In the genomic region with DNA sequence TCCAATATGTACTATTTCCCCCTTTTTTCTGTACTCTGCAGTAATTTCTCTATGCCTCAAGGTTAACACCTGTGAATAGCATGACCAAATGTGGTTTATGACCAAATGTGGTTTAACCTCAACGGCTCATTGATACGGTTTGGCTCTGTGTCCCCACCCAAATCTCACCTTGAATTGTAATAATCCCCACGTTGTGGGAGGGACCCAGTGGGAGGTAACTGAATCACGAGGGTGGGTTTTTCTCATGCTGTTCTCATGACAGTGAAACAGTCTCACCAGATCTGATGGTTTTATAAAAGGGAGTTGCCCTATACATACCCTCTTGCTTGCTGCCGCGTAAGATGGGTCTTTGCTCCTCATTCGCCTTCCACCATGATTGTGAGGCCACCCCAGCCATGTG, we compare ENCODE assay signal across 15 cellular contexts. TPM values are rescaled to one million over a fixed set of nuclear protein-coding genes. Genes with fewer than 3 reads are reported as not detected.
DNase-seq lines count a peak whose midpoint lies in the region; ATAC-seq and TF ChIP-seq lines count a peak whose summit lies in the region.
"Had no signal": no experiment of that assay in that cellular context is flagged by ENCODE, and none has a peak within 500 bp of the region (broad histone marks: within the 10 kb centered on the region; RNA-seq: fewer than 3 reads in every experiment).

No MANE protein-coding gene starts in this region.

- no peak overlapping the region for H3K27ac ChIP-seq in CD4-positive, alpha-beta T cell (ENCODE audit: low read depth, low read length)
- H3K27ac ChIP-seq in PC-3 (ENCODE audit: low read length) (peak overlapping the region; percentile 9; the same call in 1 of the 2 replicates), heart left ventricle (no peak overlapping the region)
- H3K27ac ChIP-seq: BLaER1 treated with 17β-estradiol and CSF1 and Interleukin-3, amounts not matched to agents 10 nM and 100 nM; VCaP had no signal

- no peak overlapping the region for H3K4me3 Mint-ChIP-seq in CD4-positive, alpha-beta T cell
- peak overlapping the region in 1 of 2 donors; percentile 10 for H3K4me3 Mint-ChIP-seq in effector memory CD8-positive, alpha-beta T cell

- DNase-seq in CD4-positive, alpha-beta T cell, result no peak
- no peak for DNase-seq in PC-3
- DNase-seq in effector memory CD8-positive, alpha-beta T cell, result peak in 2 of 3 experiments; percentile 19 to 21
- DNase-seq in DMS53 (lab: John Stamatoyannopoulos, UW), result no peak
- no peak for DNase-seq in HCEC 1CT
- DNase-seq in heart left ventricle, result no peak
- DNase-seq: amniotic stem cell, head of caudate nucleus, Karpas-422, trophoblast cell had no signal

- peaks cover 64% of the 10 kb centered on the region for H3K4me1 Mint-ChIP-seq in CD4-positive, alpha-beta T cell (ENCODE audit: low read depth)
- peaks cover 17 to 37% of the 10 kb centered on the region in 2 donors for H3K4me1 Mint-ChIP-seq in effector memory CD8-positive, alpha-beta T cell (ENCODE audit: low read depth in 2 of 2)

- intact Hi-C loops in CD4-positive, alpha-beta T cell (cut with DNase I, micrococcal nuclease), result no loop called here
- intact Hi-C loops in PC-3 (cut with micrococcal nuclease), result loop anchor here (10.0 kb wide), 1 partner anchor 381 kb away; no protein-coding TSS in a partner anchor
- intact Hi-C loops in heart left ventricle (cut with DNase I), result no loop called here

- CTCF ChIA-PET in CD4-positive, alpha-beta T cell (lab: Charles Lee), result interaction anchor here (1.4 kb wide), 1 partner anchor 90 kb away, joined by 3 read pairs; a partner anchor contains a TSS
- CTCF ChIA-PET in PC-3 (lab: Charles Lee), result no interaction called here

- 87 to 88% (median 88%) methylated on average over 7 of the region's 7 CpGs for WGBS in heart left ventricle, 4 donors

- no peaks in the 10 kb centered on the region for H3K27me3 ChIP-seq in CD4-positive, alpha-beta T cell (ENCODE audit: control insufficient read depth, insufficient read depth, low read length)
- H3K27me3 ChIP-seq in PC-3 (ENCODE audit: low read length) (no peaks in the 10 kb centered on the region), heart left ventricle (no peaks in the 10 kb centered on the region)
- H3K27me3 ChIP-seq: BLaER1 treated with 17β-estradiol and CSF1 and Interleukin-3, amounts not matched to agents 10 nM and 100 nM had no signal

- BruUV-seq in PC-3 (replicated peaks; lab: Mats Ljungman, UMichigan), result no TSS peak

- no peak overlapping the region for H3K9ac ChIP-seq in PC-3 (ENCODE audit: low read length)
- H3K9ac ChIP-seq: BLaER1 treated with 17β-estradiol and CSF1 and Interleukin-3, amounts not matched to agents 10 nM and 100 nM had no signal

- H3K36me3 ChIP-seq in PC-3 (ENCODE audit: low read depth, low read length) (peaks cover 68% of the 10 kb centered on the region), heart left ventricle (peaks cover 0 to 96% (median 78%) of the 10 kb centered on the region in 9 donors)
- H3K36me3 ChIP-seq: prostate gland had no signal

- TF ChIP-seq CTCF in CD4-positive, alpha-beta T cell (IDR thresholded peaks at IDR 0.05), result no peak
- TF ChIP-seq CTCF in PC-3 (conservative IDR thresholded peaks at IDR 0.05; ENCODE audit: low read depth, low read length), result no peak
- no peak for TF ChIP-seq CTCF in heart left ventricle (IDR thresholded peaks at IDR 0.05)

- H3K36me3 Mint-ChIP-seq in CD4-positive, alpha-beta T cell (ENCODE audit: low read depth), result peaks cover 91% of the 10 kb centered on the region
- H3K36me3 Mint-ChIP-seq in effector memory CD8-positive, alpha-beta T cell (ENCODE audit: insufficient read depth), result peaks cover 54% of the 10 kb centered on the region

- H3K9me2 ChIP-seq in PC-3 (replicated peaks; ENCODE audit: low read length), result no peaks in the 10 kb centered on the region

- peaks cover 16% of the 10 kb centered on the region for H4K20me1 ChIP-seq in PC-3 (ENCODE audit: low read length)

- peaks cover 54% of the 10 kb centered on the region for H3K79me2 ChIP-seq in PC-3 (ENCODE audit: low read length)

- no peak overlapping the region for H3K4me2 ChIP-seq in PC-3 (ENCODE audit: low read length)
- H3K4me2 ChIP-seq: BLaER1 treated with 17β-estradiol and CSF1 and Interleukin-3, amounts not matched to agents 10 nM and 100 nM had no signal

- H3K9me3 ChIP-seq in CD4-positive, alpha-beta T cell (ENCODE audit: control insufficient read depth, low read length), result no peaks in the 10 kb centered on the region
- no peaks in the 10 kb centered on the region for H3K9me3 ChIP-seq in PC-3 (ENCODE audit: low read length)
- no peaks in the 10 kb centered on the region for H3K9me3 ChIP-seq in heart left ventricle
- H3K9me3 ChIP-seq: BLaER1 treated with 17β-estradiol and CSF1 and Interleukin-3, amounts not matched to agents 10 nM and 100 nM; prostate gland had no signal

- H3K9me3 Mint-ChIP-seq in CD4-positive, alpha-beta T cell, result no peaks in the 10 kb centered on the region
- no peaks in the 10 kb centered on the region for H3K9me3 Mint-ChIP-seq in effector memory CD8-positive, alpha-beta T cell

- no peak for TF ChIP-seq POLR2A in heart left ventricle (IDR thresholded peaks at IDR 0.05)

- ATAC-seq in CD4-positive, alpha-beta T cell (ENCODE audit: poor library complexity), result no peak
- ATAC-seq in GM18907 (IDR thresholded peaks at IDR 0.05; ENCODE audit: unreplicated experiment) (peak; percentile 56), PC-3 (no peak), GM21367 (IDR thresholded peaks at IDR 0.05; ENCODE audit: unreplicated experiment) (no peak), heart left ventricle (no peak)
- peak; percentile 86 for ATAC-seq in effector memory CD8-positive, alpha-beta T cell (replicated peaks)

- H3F3A ChIP-seq in PC-3 (ENCODE audit: low read length, unreplicated experiment), result peaks cover 8% of the 10 kb centered on the region

- H3K27ac Mint-ChIP-seq in CD4-positive, alpha-beta T cell, result peak overlapping the region; percentile 57
- peak overlapping the region; percentile 75 to 78 for H3K27ac Mint-ChIP-seq in effector memory CD8-positive, alpha-beta T cell

- H3K4me3 ChIP-seq in PC-3 (ENCODE audit: low read length) (no peak overlapping the region), heart left ventricle (no peak overlapping the region)
- H3K4me3 ChIP-seq: BLaER1 treated with 17β-estradiol and CSF1 and Interleukin-3, amounts not matched to agents 10 nM and 100 nM; prostate gland had no signal

- no peak overlapping the region for H2AFZ ChIP-seq in PC-3 (ENCODE audit: low read length)

- H3K4me1 ChIP-seq in PC-3 (ENCODE audit: insufficient read depth, low read length), result peaks cover 40% of the 10 kb centered on the region
- H3K4me1 ChIP-seq in heart left ventricle, result peaks cover 0 to 5% (median 0%) of the 10 kb centered on the region in 12 donors
- H3K4me1 ChIP-seq: BLaER1 treated with 17β-estradiol and CSF1 and Interleukin-3, amounts not matched to agents 10 nM and 100 nM; prostate gland had no signal

- H3K27me3 Mint-ChIP-seq in CD4-positive, alpha-beta T cell, result no peaks in the 10 kb centered on the region
- H3K27me3 Mint-ChIP-seq in effector memory CD8-positive, alpha-beta T cell, result no peaks in the 10 kb centered on the region

- POLR2A ChIA-PET in CD4-positive, alpha-beta T cell (lab: Charles Lee), result no interaction called here
- POLR2A ChIA-PET in PC-3 (lab: Charles Lee; ENCODE audit: unreplicated experiment), result no interaction called here

RNA-seq across cellular contexts. Expression of a gene that starts 18.7 kb away (rescaled TPM):
- total RNA-seq in CD4-positive, alpha-beta T cell, result 10 to 100 TPM; 52.7 to 56.7 TPM
- total RNA-seq in PC-3 (2014; rRNA removed), result 155 and 170 TPM in 2 replicates
- total RNA-seq in heart left ventricle, result 10 to 100 TPM; 41.3 to 83.0 (median 64.7) TPM
- polyA plus RNA-seq in heart left ventricle, result 10 to 100 TPM; 20.9 to 47.2 TPM

Comparison
In these comparisons a context has a peak if more than half of its experiments do, and no peak if none do; other contexts are left out.
1. ATAC-seq: peak in GM18907 (single experiment) and effector memory CD8-positive, alpha-beta T cell (single experiment); none in CD4-positive, alpha-beta T cell (single experiment), PC-3 (single experiment), GM21367 (single experiment) and heart left ventricle (0 of 4).
2. DNase-seq: peak in effector memory CD8-positive, alpha-beta T cell (2 of 3); none in CD4-positive, alpha-beta T cell (0 of 10), PC-3 (single experiment), DMS53 (single experiment), HCEC 1CT (single experiment) and heart left ventricle (0 of 5).